In genomic region chr9:121023064-121023463, GRCh38 we compare ENCODE assay signal across 1 cellular context.
TF ChIP-seq lines count a peak whose summit lies in the region.

No MANE protein-coding gene starts in this region.

TF ChIP-seq in SK-N-SH, 30 proteins besides CTCF, POLR2A, EP300 and RAD21 (continued from another document):
- no peak for TF ChIP-seq RXRA (IDR thresholded peaks at IDR 0.05; ENCODE audit: borderline replicate concordance, low read depth)
- no peak for TF ChIP-seq NRF1 (IDR thresholded peaks at IDR 0.05; ENCODE audit: low read depth, low read length)
- no peak for TF ChIP-seq GATA2 (CRISPR knock-in tag; IDR thresholded peaks at IDR 0.05)
- no peak for TF ChIP-seq IRF3 (IDR thresholded peaks at IDR 0.05; ENCODE audit: low read depth, low read length)
- TF ChIP-seq RCOR1 (IDR thresholded peaks at IDR 0.05; ENCODE audit: low read length), result no peak
- TF ChIP-seq, protein P1, sequence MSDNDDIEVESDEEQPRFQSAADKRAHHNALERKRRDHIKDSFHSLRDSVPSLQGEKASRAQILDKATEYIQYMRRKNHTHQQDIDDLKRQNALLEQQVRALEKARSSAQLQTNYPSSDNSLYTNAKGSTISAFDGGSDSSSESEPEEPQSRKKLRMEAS (IDR thresholded peaks at IDR 0.05; ENCODE audit: low read depth), result no peak
- TF ChIP-seq GABPA (IDR thresholded peaks at IDR 0.05; ENCODE audit: low read depth), result no peak
- TF ChIP-seq YY1 (IDR thresholded peaks at IDR 0.05; ENCODE audit: low read depth), result no peak
- no peak for TF ChIP-seq NFIC (IDR thresholded peaks at IDR 0.05; ENCODE audit: borderline replicate concordance)
